11 cellular contexts compared by ENCODE assay signal in genomic region chr17:64036198-64036922, GRCh38. TPM values are rescaled to one million over a fixed set of nuclear protein-coding genes. Genes with fewer than 3 reads are reported as not detected.
A peak's percentile ranks its signal among the peaks of the same experiment; 100 is the strongest.
DNase-seq lines count a peak whose midpoint lies in the region; ATAC-seq and TF ChIP-seq lines count a peak whose summit lies in the region.
"Had no signal": no experiment of that assay in that cellular context is flagged by ENCODE, and none has a peak within 500 bp of the region (broad histone marks: within the 10 kb centered on the region; RNA-seq: fewer than 3 reads in every experiment).

No MANE protein-coding gene starts in this region.

- DNase-seq in GM12864 (ENCODE audit: low read depth) (no peak), chondrocyte (ENCODE audit: low spot score) (no peak), progenitor cell of endocrine pancreas (ENCODE audit: low spot score, unreplicated experiment) (no peak), NCI-H1436 treated with DMSO at 0.1 percent for 48 hours (lab: John Stamatoyannopoulos, UW) (no peak), hepatic stellate cell (ENCODE audit: low spot score) (no peak), left cardiac atrium (no peak)
- DNase-seq: activated CD4-positive, alpha-beta T cell treated with anti-CD3 and anti-CD28 coated beads, Interleukin-2, amount 50 U/mL, for 48 hours; substantia nigra had no signal

- H3K27ac Mint-ChIP-seq in chondrocyte (ENCODE audit: unreplicated experiment), result peak overlapping the region; percentile 8
- peak overlapping the region; percentile 52 for H3K27ac Mint-ChIP-seq in progenitor cell of endocrine pancreas

- H3K27me3 Mint-ChIP-seq in chondrocyte (ENCODE audit: low read depth) (no peaks in the 10 kb centered on the region), progenitor cell of endocrine pancreas (no peaks in the 10 kb centered on the region)

- no peaks in the 10 kb centered on the region for H3K9me3 Mint-ChIP-seq in chondrocyte (ENCODE audit: low read depth)
- H3K9me3 Mint-ChIP-seq in progenitor cell of endocrine pancreas (ENCODE audit: low read depth), result no peaks in the 10 kb centered on the region

- TF ChIP-seq CTCF in GM12864 (IDR thresholded peaks at IDR 0.05; ENCODE audit: low read depth, low read length, missing control alignments) (peak; percentile 13), Loucy (conservative IDR thresholded peaks at IDR 0.05; ENCODE audit: low read length) (peak; percentile 45), chondrocyte (IDR thresholded peaks at IDR 0.05) (peak; percentile 18), progenitor cell of endocrine pancreas (IDR thresholded peaks at IDR 0.05; ENCODE audit: unreplicated experiment) (no peak)

- ATAC-seq in left cardiac atrium, result no peak

- no peak overlapping the region for H3K9ac ChIP-seq in Loucy (ENCODE audit: low read depth, low read length, poor library complexity, severe bottlenecking)

- no peaks in the 10 kb centered on the region for H3K79me2 ChIP-seq in Loucy (ENCODE audit: insufficient read depth, low read length)
- H3K79me2 ChIP-seq: hepatocyte had no signal

- no peaks in the 10 kb centered on the region for H4K20me1 ChIP-seq in Loucy (ENCODE audit: insufficient read depth, low read length, poor library complexity, severe bottlenecking)

- H3F3A ChIP-seq in Loucy (ENCODE audit: low read depth), result no peaks in the 10 kb centered on the region

- H3K9me2 ChIP-seq in Loucy (replicated peaks; ENCODE audit: low read depth, low read length), result no peaks in the 10 kb centered on the region

- H3K27me3 ChIP-seq in Loucy (ENCODE audit: insufficient read depth, low read length, poor library complexity, severe bottlenecking), result no peaks in the 10 kb centered on the region
- H3K27me3 ChIP-seq: hepatocyte had no signal

- H3K4me3 Mint-ChIP-seq in chondrocyte (ENCODE audit: unreplicated experiment), result no peak overlapping the region
- H3K4me3 Mint-ChIP-seq in progenitor cell of endocrine pancreas (ENCODE audit: low read depth), result no peak overlapping the region

- H3K4me1 Mint-ChIP-seq in chondrocyte (ENCODE audit: low read depth), result no peaks in the 10 kb centered on the region
- H3K4me1 Mint-ChIP-seq in progenitor cell of endocrine pancreas (ENCODE audit: low read depth), result peaks cover 12% of the 10 kb centered on the region

- no peaks in the 10 kb centered on the region for H3K36me3 ChIP-seq in Loucy (ENCODE audit: insufficient read depth, low read length)

- H3K36me3 Mint-ChIP-seq in chondrocyte (ENCODE audit: low read depth) (peaks cover 4% of the 10 kb centered on the region), progenitor cell of endocrine pancreas (ENCODE audit: insufficient read depth) (peaks cover 21% of the 10 kb centered on the region)

- no peaks in the 10 kb centered on the region for H3K9me3 ChIP-seq in Loucy (ENCODE audit: insufficient read depth, low read depth, low read length)

- no peak overlapping the region for H2AFZ ChIP-seq in Loucy (ENCODE audit: low read length)
- H2AFZ ChIP-seq: hepatocyte had no signal

- intact Hi-C loops in left cardiac atrium (cut with DNase I), result no loop called here

- H3K4me3 ChIP-seq in GM12864 (ENCODE audit: low read depth, low read length), result no peak overlapping the region
- H3K4me3 ChIP-seq in Loucy (ENCODE audit: low read length, poor library complexity, severe bottlenecking), result no peak overlapping the region
- H3K4me3 ChIP-seq: hepatocyte had no signal

- H3K4me2 ChIP-seq in Loucy (ENCODE audit: low read depth, low read length, poor library complexity, severe bottlenecking), result no peak overlapping the region
- H3K4me2 ChIP-seq: hepatocyte had no signal

- no peaks in the 10 kb centered on the region for H3K4me1 ChIP-seq in Loucy (ENCODE audit: insufficient read depth, low read length, poor library complexity, severe bottlenecking)

RNA-seq across cellular contexts. Expression of gene ICAM2, which starts 15.9 kb away (rescaled TPM):
- total RNA-seq in chondrocyte (not detected in 3 replicates), progenitor cell of endocrine pancreas (0.72 and 0.91 TPM in 2 replicates), left cardiac atrium (10 to 100 TPM; 33.0 to 67.4 TPM)
- total RNA-seq: MCF 10A had no signal

RNA-seq across cellular contexts. Expression of gene PRR29, which starts 38.2 kb away (rescaled TPM):
- total RNA-seq in chondrocyte, result 0.28 to 0.35 TPM in 2 of 3 replicates, not detected in the other
- 2.8 and 3.7 TPM in 2 replicates for total RNA-seq in progenitor cell of endocrine pancreas
- total RNA-seq in left cardiac atrium, result under 1 TPM; 0.24 to 0.35 TPM
- total RNA-seq: MCF 10A had no signal

Comparison
In these comparisons a context has a peak if more than half of its experiments do, and no peak if none do; other contexts are left out.
1. RNA of gene ICAM2, which starts 15.9 kb away (total RNA-seq): 33.0 to 67.4 TPM in left cardiac atrium; 0.72 to 0.91 TPM in progenitor cell of endocrine pancreas and not detected in chondrocyte; every median in the first group is over 10 times any median in the second.